ENCODE assay signal across 20 cellular contexts in the genomic region with DNA sequence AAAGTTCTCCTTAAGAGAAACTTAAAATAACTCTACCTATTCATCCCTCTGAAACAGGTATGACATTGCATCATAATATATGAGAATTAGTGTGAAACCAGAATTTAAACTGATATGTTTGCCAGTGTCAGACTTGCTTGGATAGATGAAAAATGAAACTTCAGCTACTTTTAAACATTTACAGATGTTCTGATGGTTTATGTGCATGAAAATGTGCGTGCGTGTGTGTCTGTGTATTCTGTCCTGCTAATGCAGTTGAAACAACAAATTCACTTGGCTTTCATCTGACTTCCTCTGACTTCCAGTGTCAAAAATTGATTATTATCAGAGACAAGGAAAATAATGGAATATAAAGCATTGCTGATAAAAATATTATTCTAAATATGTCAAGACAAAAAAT.
"Had no signal": no experiment of that assay in that cellular context is flagged by ENCODE, and none has a peak within 500 bp of the region (broad histone marks: within the 10 kb centered on the region; RNA-seq: fewer than 3 reads in every experiment).

No MANE protein-coding gene starts in this region.

- H3K9me3 ChIP-seq: ascending aorta had no signal

- H3K4me3 ChIP-seq: ascending aorta, coronary artery, dorsolateral prefrontal cortex had no signal

- H3K4me1 ChIP-seq: ascending aorta had no signal

- H3K27ac ChIP-seq: ascending aorta, coronary artery, dorsolateral prefrontal cortex had no signal

- H3K27me3 ChIP-seq: ascending aorta, dorsolateral prefrontal cortex had no signal

- H3K36me3 ChIP-seq: ascending aorta had no signal

- DNase-seq: activated CD4-positive, alpha-beta T cell treated with anti-CD3 and anti-CD28 coated beads for 1 hour; activated CD4-positive, alpha-beta T cell treated with anti-CD3 and anti-CD28 coated beads for 4 hours; activated CD4-positive, alpha-beta T cell treated with anti-CD3 and anti-CD28 coated beads, Interleukin-2, amount 10 ng/mL, durations not matched to agents 7 days and 5 days; activated CD4-positive, alpha-beta T cell treated with anti-CD3 and anti-CD28 coated beads, Interleukin-2, amount 50 U/mL, for 48 hours; activated CD8-positive, alpha-beta memory T cell treated with anti-CD3 and anti-CD28 coated beads for 24 hours; activated CD8-positive, alpha-beta T cell treated with anti-CD3 and anti-CD28 coated beads for 36 hours; activated effector memory CD4-positive, alpha-beta T cell treated with Interleukin-2 at 50 U/mL for 16 hours; activated naive CD4-positive, alpha-beta T cell treated with anti-CD3 and anti-CD28 coated beads for 36 hours; activated naive CD8-positive, alpha-beta T cell treated with anti-CD3 and anti-CD28 coated beads for 36 hours; activated naive CD8-positive, alpha-beta T cell treated with anti-CD3 and anti-CD28 coated beads, Interleukin-2, amount 50 U/mL, for 24 hours; activated T-cell treated with anti-CD3 and anti-CD28 coated beads, Interleukin-2, amount 50 U/mL, for 4 hours; dorsolateral prefrontal cortex; effector memory CD4-positive, alpha-beta T cell; endodermal cell; head of caudate nucleus; T-helper 2 cell had no signal

- ATAC-seq: activated CD8-positive, alpha-beta T cell treated with anti-CD3 and anti-CD28 coated beads for 36 hours; activated naive CD8-positive, alpha-beta T cell treated with anti-CD3 and anti-CD28 coated beads, Interleukin-2, amount 50 U/mL, for 24 hours; activated T-cell treated with anti-CD3 and anti-CD28 coated beads, Interleukin-2, amount 50 U/mL, for 4 hours; activated T-helper 17 cell treated with anti-CD3 and anti-CD28 coated beads, Interleukin-2, amount 50 U/mL, for 72 hours; esophagus mucosa had no signal
